ENCODE assay signal across 17 cellular contexts in genomic region chr10:131692686-131693334, GRCh38.
"Had no signal": no experiment of that assay in that cellular context is flagged by ENCODE, and none has a peak within 500 bp of the region (broad histone marks: within the 10 kb centered on the region; RNA-seq: fewer than 3 reads in every experiment).

No MANE protein-coding gene starts in this region.

- DNase-seq: central memory CD4-positive, alpha-beta T cell; cortex of kidney; effector CD8-positive, alpha-beta T cell; gastrocnemius medialis; heart right ventricle; islet precursor cell; left cardiac atrium; mesendoderm; naive thymus-derived CD8-positive, alpha-beta T cell; small intestine; stimulated activated CD4-positive, alpha-beta T cell treated with anti-CD3 and anti-CD28 coated beads, Interleukin-2, amount 100 ng/mL, for 48 hours; stimulated activated naive CD4-positive, alpha-beta T cell treated with Interleukin-2 at 50 U/mL for 16 hours; trophoblast cell had no signal

- H3K27ac ChIP-seq: dorsolateral prefrontal cortex, gastrocnemius medialis, heart right ventricle had no signal

- H3K4me1 ChIP-seq: gastrocnemius medialis, heart right ventricle had no signal

- FAIRE-seq: endometrium, small intestine, urothelium cell line had no signal

- H3K36me3 ChIP-seq: gastrocnemius medialis, heart right ventricle had no signal

- H3K36me3 Mint-ChIP-seq: naive thymus-derived CD8-positive, alpha-beta T cell had no signal

- H3K4me3 ChIP-seq: dorsolateral prefrontal cortex, gastrocnemius medialis, heart right ventricle had no signal

- H3K4me3 Mint-ChIP-seq: naive thymus-derived CD8-positive, alpha-beta T cell had no signal

- ATAC-seq: esophagus mucosa; gastrocnemius medialis; heart right ventricle; left cardiac atrium; naive thymus-derived CD8-positive, alpha-beta T cell had no signal

- H3K9me3 ChIP-seq: gastrocnemius medialis, heart right ventricle had no signal
